Comparison of ENCODE assay signal across 16 cellular contexts in genomic region chr9:95143591-95144561, GRCh38.
A peak's percentile ranks its signal among the peaks of the same experiment; 100 is the strongest.
DNase-seq lines count a peak whose midpoint lies in the region; ATAC-seq, FAIRE-seq and TF ChIP-seq lines count a peak whose summit lies in the region.
"Had no signal": no experiment of that assay in that cellular context is flagged by ENCODE, and none has a peak within 500 bp of the region (broad histone marks: within the 10 kb centered on the region; RNA-seq: fewer than 3 reads in every experiment).

No MANE protein-coding gene starts in this region.

- H3K4me3 ChIP-seq in left ventricle myocardium inferior (no peak overlapping the region), pancreas (no peak overlapping the region), aorta (ENCODE audit: low read length in 2 of 2) (no peak overlapping the region)
- H3K4me3 ChIP-seq: cardiac muscle cell, SK-N-MC had no signal

- no peak for FAIRE-seq in pancreas (lab: Jason Lieb, UNC)
- FAIRE-seq: GM12892 had no signal

- DNase-seq in Right ventricle myocardium inferior (ENCODE audit: missing footprints) (peak; percentile 90), cardiac septum (ENCODE audit: low spot score) (no peak), left ventricle myocardium inferior (peak; percentile 87), pancreas (peak in 3 of 6 donors; percentile 46 to 51 (median 47)), aorta (peak; percentile 85 to 91), NCI-H2227 (lab: John Stamatoyannopoulos, UW; ENCODE audit: unreplicated experiment) (no peak)
- DNase-seq: activated CD4-positive, CD25-positive, alpha-beta regulatory T cell; activated T-cell treated with anti-CD3 and anti-CD28 coated beads, Interleukin-2, amount 50 U/mL, for 72 hours; DMS 273 treated with DMSO at 0.1 percent for 48 hours; NCI-H1048; NCI-H524 treated with DMSO at 0.1 percent for 48 hours had no signal

- H3K9me3 ChIP-seq in left ventricle myocardium inferior (replicated peaks) (no peaks in the 10 kb centered on the region), pancreas (no peaks in the 10 kb centered on the region), aorta (ENCODE audit: control insufficient read depth, low read length) (no peaks in the 10 kb centered on the region)

- peak overlapping the region; percentile 29 for H3K27ac ChIP-seq in left ventricle myocardium inferior (replicated peaks)
- no peak overlapping the region for H3K27ac ChIP-seq in pancreas
- H3K27ac ChIP-seq in aorta (ENCODE audit: low read depth in 1 of 2, low read length in 2 of 2) = no peak overlapping the region
- H3K27ac ChIP-seq: SK-N-MC had no signal

- WGBS in pancreas, 2 donors = 86 to 88% methylated on average over 18 of the region's 18 CpGs
- WGBS in aorta, 2 donors = 80% methylated on average over 18 of the region's 18 CpGs

- H3K36me3 ChIP-seq in left ventricle myocardium inferior (no peaks in the 10 kb centered on the region), pancreas (no peaks in the 10 kb centered on the region), aorta (ENCODE audit: control insufficient read depth in 1 of 2, insufficient read depth in 2 of 2, low read length in 1 of 2) (no peaks in the 10 kb centered on the region)
- H3K36me3 ChIP-seq: cardiac muscle cell had no signal

- H3K4me1 ChIP-seq in left ventricle myocardium inferior (no peaks in the 10 kb centered on the region), pancreas (peaks cover 0 to 4% (median 0%) of the 10 kb centered on the region in 3 donors), aorta (ENCODE audit: control insufficient read depth in 1 of 2, insufficient read depth in 2 of 2, low read length in 2 of 2) (no peaks in the 10 kb centered on the region)

- ATAC-seq in Right ventricle myocardium inferior (peak; percentile 93), pancreas (peak in 3 of 4 donors; percentile 68 to 72 (median 69)), aorta (ENCODE audit: low FRiP score) (peak; percentile 90), GM19023 (IDR thresholded peaks at IDR 0.05; ENCODE audit: unreplicated experiment) (no peak), GM21360 (IDR thresholded peaks at IDR 0.05; ENCODE audit: unreplicated experiment) (no peak)
- ATAC-seq: activated T-cell treated with anti-CD3 and anti-CD28 coated beads, Interleukin-2, amount 50 U/mL, for 72 hours had no signal

- no peak for TF ChIP-seq CTCF in left ventricle myocardium inferior (IDR thresholded peaks at IDR 0.05; ENCODE audit: borderline replicate concordance)
- no peak for TF ChIP-seq CTCF in pancreas (IDR thresholded peaks at IDR 0.05)

- H3K27me3 ChIP-seq in left ventricle myocardium inferior (ENCODE audit: low read depth) = no peaks in the 10 kb centered on the region
- H3K27me3 ChIP-seq in pancreas = no peaks in the 10 kb centered on the region
- no peaks in the 10 kb centered on the region for H3K27me3 ChIP-seq in aorta (ENCODE audit: control insufficient read depth in 1 of 2, insufficient read depth in 2 of 2, low read length in 1 of 2)
- H3K27me3 ChIP-seq: cardiac muscle cell had no signal

- intact Hi-C loops in Right ventricle myocardium inferior (cut with DNase I) = no loop called here
- intact Hi-C loops in cardiac septum (cut with DNase I) = no loop called here
- intact Hi-C loops in left ventricle myocardium inferior (cut with micrococcal nuclease) = no loop called here
- intact Hi-C loops in pancreas (cut with DNase I) = no loop called here
- intact Hi-C loops in aorta (cut with DNase I) = no loop called here

Comparison
In these comparisons a context has a peak if more than half of its experiments do, and no peak if none do; other contexts are left out.
1. DNase-seq: peak in Right ventricle myocardium inferior (single experiment), left ventricle myocardium inferior (single experiment) and aorta (2 of 2); none in cardiac septum (single experiment) and NCI-H2227 (single experiment).
2. ATAC-seq: peak in Right ventricle myocardium inferior (single experiment), pancreas (3 of 4) and aorta (single experiment); none in GM19023 (single experiment) and GM21360 (single experiment).